8 cellular contexts compared by ENCODE assay signal in genomic region chr11:116879789-116880402, GRCh38. TPM values are rescaled to one million over a fixed set of nuclear protein-coding genes. Genes with fewer than 3 reads are reported as not detected.
DNase-seq lines count a peak whose midpoint lies in the region; ATAC-seq and TF ChIP-seq lines count a peak whose summit lies in the region.

No MANE protein-coding gene starts in this region.

- H3K4me3 Mint-ChIP-seq in activated CD4-positive, alpha-beta T cell treated with anti-CD3 and anti-CD28 coated beads, Interleukin-2, amount 10 ng/mL, durations not matched to agents 24 days and 14 days = no peak overlapping the region

- no peaks in the 10 kb centered on the region for H3K9me3 Mint-ChIP-seq in activated CD4-positive, alpha-beta T cell treated with anti-CD3 and anti-CD28 coated beads, Interleukin-2, amount 10 ng/mL, durations not matched to agents 24 days and 14 days

- no peaks in the 10 kb centered on the region for H3K9me2 ChIP-seq in OCI-LY1 (ENCODE audit: low read depth, low read length)

- intact Hi-C loops in activated CD4-positive, alpha-beta T cell treated with anti-CD3 and anti-CD28 coated beads, Interleukin-2, amount 10 ng/mL, durations not matched to agents 24 days and 14 days (cut with micrococcal nuclease) = loop anchor here (1.0 to 5.0 kb wide), 3 partner anchors 107 to 226 kb away; no protein-coding TSS in a partner anchor
- intact Hi-C loops in left colon (cut with DNase I, micrococcal nuclease) (loop anchor here (2.0 to 10.0 kb wide), 2 partner anchors 225 kb away; no protein-coding TSS in a partner anchor), testis (cut with DNase I; ENCODE audit: low total_unique reads) (loop anchor here (10.0 kb wide), 1 partner anchor 225 kb away; no protein-coding TSS in a partner anchor)

- peaks cover 7% of the 10 kb centered on the region for H3K4me1 ChIP-seq in OCI-LY1 (ENCODE audit: insufficient read depth, low read length, severe bottlenecking)
- no peaks in the 10 kb centered on the region for H3K4me1 ChIP-seq in testis

- H3K4me3 ChIP-seq in OCI-LY1 (ENCODE audit: low read depth, low read length, poor library complexity, severe bottlenecking) (no peak overlapping the region), testis (no peak overlapping the region)

- H3K79me2 ChIP-seq in OCI-LY1 (ENCODE audit: insufficient read depth, low read length) = no peaks in the 10 kb centered on the region

- no peak for TF ChIP-seq POLR2A in testis (IDR thresholded peaks at IDR 0.05)

- H3K4me2 ChIP-seq in OCI-LY1 (ENCODE audit: low read length) = no peak overlapping the region

- peaks cover 15% of the 10 kb centered on the region for H3K4me1 Mint-ChIP-seq in activated CD4-positive, alpha-beta T cell treated with anti-CD3 and anti-CD28 coated beads, Interleukin-2, amount 10 ng/mL, durations not matched to agents 24 days and 14 days

- peaks cover 17% of the 10 kb centered on the region for H3K36me3 Mint-ChIP-seq in activated CD4-positive, alpha-beta T cell treated with anti-CD3 and anti-CD28 coated beads, Interleukin-2, amount 10 ng/mL, durations not matched to agents 24 days and 14 days (ENCODE audit: low read depth)

- TF ChIP-seq EP300 in Ishikawa (IDR thresholded peaks at IDR 0.05; ENCODE audit: borderline replicate concordance) = no peak

- H2AFZ ChIP-seq in OCI-LY1 (ENCODE audit: low read length) = no peak overlapping the region

- WGBS in testis, 2 donors = 52 to 58% methylated on average over 3 of the region's 3 CpGs

- no peaks in the 10 kb centered on the region for H3F3A ChIP-seq in OCI-LY1 (ENCODE audit: insufficient read depth, low read length)

- no peak overlapping the region for H3K27ac ChIP-seq in OCI-LY1 (ENCODE audit: low read depth, low read length, poor library complexity, severe bottlenecking)
- H3K27ac ChIP-seq in testis = no peak overlapping the region

- H3K36me3 ChIP-seq in OCI-LY1 (ENCODE audit: insufficient read depth, low read length) (peaks cover 21% of the 10 kb centered on the region), testis (ENCODE audit: low read depth, missing control alignments) (no peaks in the 10 kb centered on the region)

- no peaks in the 10 kb centered on the region for H4K20me1 ChIP-seq in OCI-LY1 (ENCODE audit: insufficient read depth, low read length)

- H3K27me3 Mint-ChIP-seq in activated CD4-positive, alpha-beta T cell treated with anti-CD3 and anti-CD28 coated beads, Interleukin-2, amount 10 ng/mL, durations not matched to agents 24 days and 14 days = no peaks in the 10 kb centered on the region

- H3K9ac ChIP-seq in OCI-LY1 (ENCODE audit: low read length) = no peak overlapping the region

- peak; percentile 80 for DNase-seq in activated CD4-positive, alpha-beta T cell treated with anti-CD3 and anti-CD28 coated beads, Interleukin-2, amount 10 ng/mL, durations not matched to agents 24 days and 14 days
- DNase-seq in activated CD4-positive, alpha-beta T cell treated with anti-CD3 and anti-CD28 coated beads, Interleukin-2, amount 50 U/mL, for 48 hours = no peak
- DNase-seq in cerebellar cortex (ENCODE audit: low spot score) (peak; percentile 85), left colon (no peak), testis (no peak)

- peak; percentile 83 for TF ChIP-seq RAD21 in Ishikawa (IDR thresholded peaks at IDR 0.05; ENCODE audit: low read depth)

- ATAC-seq in left colon (peak; percentile 89), HG02623 (IDR thresholded peaks at IDR 0.05; ENCODE audit: unreplicated experiment) (no peak)

- no peaks in the 10 kb centered on the region for H3K27me3 ChIP-seq in OCI-LY1 (ENCODE audit: insufficient read depth, low read length)
- no peaks in the 10 kb centered on the region for H3K27me3 ChIP-seq in testis

- TF ChIP-seq CTCF in OCI-LY1 (IDR thresholded peaks at IDR 0.05; ENCODE audit: low read length) = peak; percentile 67
- TF ChIP-seq CTCF in testis (IDR thresholded peaks at IDR 0.05) = peak; percentile 29 to 62 (median 50)

- H3K27ac Mint-ChIP-seq in activated CD4-positive, alpha-beta T cell treated with anti-CD3 and anti-CD28 coated beads, Interleukin-2, amount 10 ng/mL, durations not matched to agents 24 days and 14 days = no peak overlapping the region

- H3K9me3 ChIP-seq in OCI-LY1 (ENCODE audit: low read length) (no peaks in the 10 kb centered on the region), testis (no peaks in the 10 kb centered on the region)

TF ChIP-seq in Ishikawa, 13 proteins besides CTCF, POLR2A, EP300 and RAD21:
- TF ChIP-seq FOXM1 (IDR thresholded peaks at IDR 0.05; ENCODE audit: borderline replicate concordance, low read depth) (no peak), CEBPB (IDR thresholded peaks at IDR 0.05) (no peak), ZBTB7A (IDR thresholded peaks at IDR 0.05; ENCODE audit: low read depth) (no peak), EGR1 (IDR thresholded peaks at IDR 0.05) (no peak), TAF1 (IDR thresholded peaks at IDR 0.05; ENCODE audit: low read depth) (no peak), YY1 (IDR thresholded peaks at IDR 0.05; ENCODE audit: low read depth) (no peak), TEAD4 (IDR thresholded peaks at IDR 0.05) (no peak), TCF12 (IDR thresholded peaks at IDR 0.05; ENCODE audit: low read depth) (no peak), USF1 (IDR thresholded peaks at IDR 0.05) (no peak), CREB1 (IDR thresholded peaks at IDR 0.05; ENCODE audit: low read depth) (no peak), NFIC (IDR thresholded peaks at IDR 0.05) (no peak)
- TF ChIP-seq, protein P1, sequence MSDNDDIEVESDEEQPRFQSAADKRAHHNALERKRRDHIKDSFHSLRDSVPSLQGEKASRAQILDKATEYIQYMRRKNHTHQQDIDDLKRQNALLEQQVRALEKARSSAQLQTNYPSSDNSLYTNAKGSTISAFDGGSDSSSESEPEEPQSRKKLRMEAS (IDR thresholded peaks at IDR 0.05) = no peak
- TF ChIP-seq, protein P2, sequence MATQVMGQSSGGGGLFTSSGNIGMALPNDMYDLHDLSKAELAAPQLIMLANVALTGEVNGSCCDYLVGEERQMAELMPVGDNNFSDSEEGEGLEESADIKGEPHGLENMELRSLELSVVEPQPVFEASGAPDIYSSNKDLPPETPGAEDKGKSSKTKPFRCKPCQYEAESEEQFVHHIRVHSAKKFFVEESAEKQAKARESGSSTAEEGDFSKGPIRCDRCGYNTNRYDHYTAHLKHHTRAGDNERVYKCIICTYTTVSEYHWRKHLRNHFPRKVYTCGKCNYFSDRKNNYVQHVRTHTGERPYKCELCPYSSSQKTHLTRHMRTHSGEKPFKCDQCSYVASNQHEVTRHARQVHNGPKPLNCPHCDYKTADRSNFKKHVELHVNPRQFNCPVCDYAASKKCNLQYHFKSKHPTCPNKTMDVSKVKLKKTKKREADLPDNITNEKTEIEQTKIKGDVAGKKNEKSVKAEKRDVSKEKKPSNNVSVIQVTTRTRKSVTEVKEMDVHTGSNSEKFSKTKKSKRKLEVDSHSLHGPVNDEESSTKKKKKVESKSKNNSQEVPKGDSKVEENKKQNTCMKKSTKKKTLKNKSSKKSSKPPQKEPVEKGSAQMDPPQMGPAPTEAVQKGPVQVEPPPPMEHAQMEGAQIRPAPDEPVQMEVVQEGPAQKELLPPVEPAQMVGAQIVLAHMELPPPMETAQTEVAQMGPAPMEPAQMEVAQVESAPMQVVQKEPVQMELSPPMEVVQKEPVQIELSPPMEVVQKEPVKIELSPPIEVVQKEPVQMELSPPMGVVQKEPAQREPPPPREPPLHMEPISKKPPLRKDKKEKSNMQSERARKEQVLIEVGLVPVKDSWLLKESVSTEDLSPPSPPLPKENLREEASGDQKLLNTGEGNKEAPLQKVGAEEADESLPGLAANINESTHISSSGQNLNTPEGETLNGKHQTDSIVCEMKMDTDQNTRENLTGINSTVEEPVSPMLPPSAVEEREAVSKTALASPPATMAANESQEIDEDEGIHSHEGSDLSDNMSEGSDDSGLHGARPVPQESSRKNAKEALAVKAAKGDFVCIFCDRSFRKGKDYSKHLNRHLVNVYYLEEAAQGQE (IDR thresholded peaks at IDR 0.05; ENCODE audit: low read depth) = no peak

RNA-seq across cellular contexts. Expression of gene APOA1, which starts 42.5 kb away (rescaled TPM):
- total RNA-seq in activated CD4-positive, alpha-beta T cell treated with anti-CD3 and anti-CD28 coated beads, Interleukin-2, amount 10 ng/mL, durations not matched to agents 24 days and 14 days = 0.36 TPM in 1 of 2 replicates, not detected in the other
- total RNA-seq in left colon = not detected
- 1,000 to 10,000 TPM; 2,156 to 2,741 TPM for total RNA-seq in testis
- polyA plus RNA-seq in testis (ENCODE audit: insufficient read depth, low read depth, low replicate concordance) = 617 TPM

RNA-seq across cellular contexts. Expression of gene APOC3, which starts 50.2 kb away (rescaled TPM):
- not detected in 2 replicates for total RNA-seq in activated CD4-positive, alpha-beta T cell treated with anti-CD3 and anti-CD28 coated beads, Interleukin-2, amount 10 ng/mL, durations not matched to agents 24 days and 14 days
- not detected for total RNA-seq in left colon
- under 1 TPM in 1 of 2 donors, not detected in 1; 0.81 TPM for total RNA-seq in testis
- polyA plus RNA-seq in testis (ENCODE audit: insufficient read depth, low read depth, low replicate concordance) = 4.0 TPM

RNA-seq across cellular contexts. Expression of gene APOA4, which starts 56.8 kb away (rescaled TPM):
- not detected in 2 replicates for total RNA-seq in activated CD4-positive, alpha-beta T cell treated with anti-CD3 and anti-CD28 coated beads, Interleukin-2, amount 10 ng/mL, durations not matched to agents 24 days and 14 days
- total RNA-seq in left colon = not detected
- not detected for total RNA-seq in testis
- polyA plus RNA-seq in testis (ENCODE audit: insufficient read depth, low read depth, low replicate concordance) = not detected

Comparison
In these comparisons a context has a peak if more than half of its experiments do, and no peak if none do; other contexts are left out.
1. DNase-seq: peak in activated CD4-positive, alpha-beta T cell treated with anti-CD3 and anti-CD28 coated beads, Interleukin-2, amount 10 ng/mL, durations not matched to agents 24 days and 14 days (single experiment) and cerebellar cortex (single experiment); none in activated CD4-positive, alpha-beta T cell treated with anti-CD3 and anti-CD28 coated beads, Interleukin-2, amount 50 U/mL, for 48 hours (0 of 2), left colon (0 of 2) and testis (single experiment).
2. RNA of gene APOA1, which starts 42.5 kb away (total RNA-seq): 2,156 to 2,741 TPM in testis; not detected in left colon and 0.36 TPM in activated CD4-positive, alpha-beta T cell treated with anti-CD3 and anti-CD28 coated beads, Interleukin-2, amount 10 ng/mL, durations not matched to agents 24 days and 14 days; every median in the first group is over 1,000 times any median in the second.